1 cellular context compared by ENCODE assay signal in genomic region chr20:62217913-62218773, GRCh38.
TF ChIP-seq lines count a peak whose summit lies in the region.

No MANE protein-coding gene starts in this region.

TF ChIP-seq in HepG2, 621 proteins besides CTCF, POLR2A, EP300 and RAD21:
- TF ChIP-seq ZNF280B (CRISPR knock-in tag; IDR thresholded peaks at IDR 0.05; ENCODE audit: borderline replicate concordance), result peak; percentile 21; the same call in 1 of the 2 replicates
- TF ChIP-seq ASH2L (IDR thresholded peaks at IDR 0.05; ENCODE audit: insufficient read length, low read depth, low read length), result no peak
- TF ChIP-seq KLF12 (CRISPR knock-in tag; IDR thresholded peaks at IDR 0.05; ENCODE audit: borderline replicate concordance), result no peak
- TF ChIP-seq ZNF83 (CRISPR knock-in tag; IDR thresholded peaks at IDR 0.05; ENCODE audit: borderline replicate concordance), result no peak
- no peak for TF ChIP-seq ZNF136 (CRISPR knock-in tag; IDR thresholded peaks at IDR 0.05; ENCODE audit: low read depth)
- peak; percentile 84; the same call in 1 of the 2 replicates for TF ChIP-seq EED (CRISPR knock-in tag; IDR thresholded peaks at IDR 0.05)
- TF ChIP-seq PRPF4 (IDR thresholded peaks at IDR 0.05; ENCODE audit: low read depth, low read length, poor library complexity, severe bottlenecking), result no peak
- 0 out of 2 replicates have a peak, but pooled peaks have one; percentile 10 for TF ChIP-seq ZNF687 (CRISPR knock-in tag; IDR thresholded peaks at IDR 0.05)
- no peak for TF ChIP-seq NFE2L1 (CRISPR knock-in tag; IDR thresholded peaks at IDR 0.05; ENCODE audit: borderline replicate concordance)
- TF ChIP-seq ZNF761 (CRISPR knock-in tag; conservative IDR thresholded peaks at IDR 0.05), result no peak
- TF ChIP-seq HNRNPLL (IDR thresholded peaks at IDR 0.05; ENCODE audit: low read depth, low read length, poor library complexity, severe bottlenecking), result peak; percentile 12
- TF ChIP-seq ZNF501 (CRISPR knock-in tag; IDR thresholded peaks at IDR 0.05), result 0 out of 2 replicates have a peak, but pooled peaks have one; percentile 21
- peak; percentile 9; the same call in 1 of the 2 replicates for TF ChIP-seq ZNF768 (CRISPR knock-in tag; IDR thresholded peaks at IDR 0.05)
- TF ChIP-seq DR1 (CRISPR knock-in tag; IDR thresholded peaks at IDR 0.05), result 0 out of 2 replicates have a peak, but pooled peaks have one; percentile 24
- peak; percentile 47; the same call in 1 of the 2 replicates for TF ChIP-seq TBX2 (CRISPR knock-in tag; IDR thresholded peaks at IDR 0.05; ENCODE audit: borderline replicate concordance)
- 0 out of 2 replicates have a peak, but pooled peaks have one; percentile 46 for TF ChIP-seq CENPT (CRISPR knock-in tag; IDR thresholded peaks at IDR 0.05; ENCODE audit: low read depth)
- 0 out of 2 replicates have a peak, but pooled peaks have one; percentile 28 for TF ChIP-seq NRL (CRISPR knock-in tag; IDR thresholded peaks at IDR 0.05; ENCODE audit: borderline replicate concordance)
- TF ChIP-seq NFKB2 (CRISPR knock-in tag; IDR thresholded peaks at IDR 0.05; ENCODE audit: borderline replicate concordance), result peak; percentile 44; the same call in 1 of the 2 replicates
- no peak for TF ChIP-seq GATAD2A (CRISPR knock-in tag; IDR thresholded peaks at IDR 0.05)
- TF ChIP-seq RAD51 (IDR thresholded peaks at IDR 0.05; ENCODE audit: borderline replicate concordance), result no peak
- TF ChIP-seq SALL2 (CRISPR knock-in tag; IDR thresholded peaks at IDR 0.05), result 0 out of 2 replicates have a peak, but pooled peaks have one; percentile 46
- 0 out of 2 replicates have a peak, but pooled peaks have one; percentile 52 for TF ChIP-seq ZNF256 (CRISPR knock-in tag; conservative IDR thresholded peaks at IDR 0.05)
- no peak for TF ChIP-seq MLLT10 (CRISPR knock-in tag; IDR thresholded peaks at IDR 0.05)
- TF ChIP-seq ZNF232 (CRISPR knock-in tag; IDR thresholded peaks at IDR 0.05; ENCODE audit: borderline replicate concordance), result 0 out of 2 replicates have a peak, but pooled peaks have one; percentile 39
- TF ChIP-seq ETV5 (CRISPR knock-in tag; IDR thresholded peaks at IDR 0.05; ENCODE audit: borderline replicate concordance), result no peak
- TF ChIP-seq ZNF800 (CRISPR knock-in tag; IDR thresholded peaks at IDR 0.05), result 0 out of 2 replicates have a peak, but pooled peaks have one; percentile 56
- TF ChIP-seq ZBED4 (CRISPR knock-in tag; IDR thresholded peaks at IDR 0.05; ENCODE audit: borderline replicate concordance), result no peak
- TF ChIP-seq KLF6 (CRISPR knock-in tag; IDR thresholded peaks at IDR 0.05), result no peak
- no peak for TF ChIP-seq ETV6 (CRISPR knock-in tag; conservative IDR thresholded peaks at IDR 0.05)
- TF ChIP-seq MAFK (conservative IDR thresholded peaks at IDR 0.05 in 1 of 2, IDR thresholded peaks at IDR 0.05 in 1 of 2; ENCODE audit: low read length in 2 of 2), result no peak
- peak; percentile 7; the same call in 1 of the 2 replicates for TF ChIP-seq EZH2 (conservative IDR thresholded peaks at IDR 0.05; ENCODE audit: low read depth, low read length)
- TF ChIP-seq AGO1 (IDR thresholded peaks at IDR 0.05; ENCODE audit: low read depth, low read length, poor library complexity, severe bottlenecking), result no peak
- no peak for TF ChIP-seq ZUFSP (CRISPR knock-in tag; IDR thresholded peaks at IDR 0.05; ENCODE audit: borderline replicate concordance)
- TF ChIP-seq FOXM1 (CRISPR knock-in tag; IDR thresholded peaks at IDR 0.05), result 0 out of 2 replicates have a peak, but pooled peaks have one; percentile 42
- 0 out of 2 replicates have a peak, but pooled peaks have one; percentile 23 for TF ChIP-seq ZFP91 (CRISPR knock-in tag; IDR thresholded peaks at IDR 0.05; ENCODE audit: borderline replicate concordance)
- no peak for TF ChIP-seq EEA1 (CRISPR knock-in tag; IDR thresholded peaks at IDR 0.05; ENCODE audit: borderline replicate concordance)
- TF ChIP-seq NFAT5 (CRISPR knock-in tag; IDR thresholded peaks at IDR 0.05), result 0 out of 2 replicates have a peak, but pooled peaks have one; percentile 9
- no peak for TF ChIP-seq GATAD1 (CRISPR knock-in tag; IDR thresholded peaks at IDR 0.05)
